In the genomic region with DNA sequence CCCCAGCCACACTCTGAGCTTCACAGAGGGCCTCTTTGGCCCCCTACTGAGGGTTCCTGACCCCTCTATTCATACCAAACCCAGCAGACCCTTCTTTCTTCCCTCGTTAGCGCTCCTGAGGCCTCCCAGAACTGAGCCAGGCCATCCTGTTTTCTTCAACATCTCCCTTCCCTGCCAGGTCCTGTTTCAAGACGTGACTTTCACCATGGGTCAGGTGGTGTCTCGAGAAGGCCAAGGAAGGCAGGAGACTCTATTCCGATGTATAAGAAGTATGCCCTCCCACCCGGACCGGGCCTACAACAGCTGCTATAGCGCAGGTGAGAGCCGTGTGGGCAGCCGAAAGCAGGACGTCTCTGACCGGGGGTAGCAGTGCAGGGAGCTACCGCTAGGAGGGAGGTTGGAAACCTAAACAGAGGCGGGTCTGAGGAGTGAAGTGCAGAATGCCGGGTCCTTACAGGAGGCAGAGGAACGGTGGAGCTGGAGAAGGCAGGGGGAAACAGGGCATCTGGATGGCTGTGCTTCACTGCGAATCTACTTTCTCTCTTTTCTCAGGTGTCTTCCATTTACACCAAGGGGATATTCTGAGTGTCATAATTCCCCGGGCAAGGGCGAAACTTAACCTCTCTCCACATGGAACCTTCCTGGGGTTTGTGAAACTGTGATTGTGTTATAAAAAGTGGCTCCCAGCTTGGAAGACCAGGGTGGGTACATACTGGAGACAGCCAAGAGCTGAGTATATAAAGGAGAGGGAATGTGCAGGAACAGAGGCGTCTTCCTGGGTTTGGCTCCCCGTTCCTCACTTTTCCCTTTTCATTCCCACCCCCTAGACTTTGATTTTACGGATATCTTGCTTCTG, we compare ENCODE assay signal across 8 cellular contexts.
A peak's percentile ranks its signal among the peaks of the same experiment; 100 is the strongest.
DNase-seq lines count a peak whose midpoint lies in the region; ATAC-seq lines count a peak whose summit lies in the region.

No MANE protein-coding gene starts in this region.

- DNase-seq in SIG-M5 treated with dmso at 0.1 percent for 504 hours (lab: John Stamatoyannopoulos, UW; ENCODE audit: unreplicated experiment) (peak; percentile 73), SIG-M5 (lab: John Stamatoyannopoulos, UW) (no peak), RKO (ENCODE audit: low spot score) (peak; percentile 68), iPS DF 6.9 (ENCODE audit: low read depth, low spot score) (peak; percentile 81), skeletal muscle cell (ENCODE audit: low read depth) (no peak), hippocampal formation (lab: John Stamatoyannopoulos, UW) (no peak)

- peaks cover 3% of the 10 kb centered on the region for H3K4me1 ChIP-seq in iPS DF 6.9 (ENCODE audit: control insufficient read depth, insufficient read depth, low read length)

- no peaks in the 10 kb centered on the region for H3K27me3 ChIP-seq in iPS DF 6.9 (ENCODE audit: control insufficient read depth, insufficient read depth, low read length)

- ATAC-seq in HG02981 (IDR thresholded peaks at IDR 0.05; ENCODE audit: unreplicated experiment) = no peak

- H3K27ac ChIP-seq in angular gyrus (ENCODE audit: low read depth, low read length) (peak overlapping the region; percentile 88), iPS DF 6.9 (ENCODE audit: low read length) (no peak overlapping the region)

- H3K36me3 ChIP-seq in iPS DF 6.9 (ENCODE audit: control insufficient read depth, insufficient read depth, low read length) = peaks cover 9% of the 10 kb centered on the region

- WGBS in iPS DF 6.9 (ENCODE audit: insufficient coverage, insufficient read length) = no CpG with 5 or more reads among the region's 22 CpGs

- H3K9me3 ChIP-seq in iPS DF 6.9 (ENCODE audit: control insufficient read depth, insufficient read depth, low read length) = no peaks in the 10 kb centered on the region

- H3K4me3 ChIP-seq in iPS DF 6.9 (ENCODE audit: low read length) (no peak overlapping the region; the same call in 1 of the 2 replicates), skeletal muscle cell (ENCODE audit: low read depth, low read length) (peak overlapping the region; percentile 87)

Comparison
In these comparisons a context has a peak if more than half of its experiments do, and no peak if none do; other contexts are left out.
1. DNase-seq: peak in SIG-M5 treated with dmso at 0.1 percent for 504 hours (single experiment), RKO (single experiment) and iPS DF 6.9 (single experiment); none in SIG-M5 (single experiment), skeletal muscle cell (single experiment) and hippocampal formation (0 of 2).